In the genomic region with DNA sequence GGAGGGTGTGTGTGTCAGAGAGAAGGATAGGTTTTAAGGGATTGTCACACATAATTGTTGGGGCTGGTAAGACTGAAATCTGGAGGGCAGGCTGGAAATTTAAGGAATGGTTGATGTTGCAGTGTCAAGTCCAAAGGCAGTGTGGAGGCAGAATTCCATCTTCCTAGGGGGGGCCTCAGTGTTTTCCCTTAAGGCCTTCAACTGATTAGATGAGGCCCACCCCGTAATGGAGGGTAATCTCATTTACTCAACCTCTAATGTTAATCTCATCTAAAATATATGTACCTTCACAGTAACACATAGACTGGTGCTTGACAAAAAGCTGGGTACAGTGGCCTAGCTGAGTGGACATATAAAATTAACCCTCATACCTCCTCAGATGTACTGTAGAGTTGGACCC, we compare ENCODE assay signal across 1 cellular context.
TF ChIP-seq lines count a peak whose summit lies in the region.

No MANE protein-coding gene starts in this region.

TF ChIP-seq in H1, 55 proteins besides CTCF, POLR2A, EP300 and RAD21:
- TF ChIP-seq JUND (IDR thresholded peaks at IDR 0.05; ENCODE audit: low read length) = no peak
- TF ChIP-seq BCL11A (IDR thresholded peaks at IDR 0.05; ENCODE audit: low read depth in 2 of 2, low read length in 2 of 2) = no peak
- no peak for TF ChIP-seq PHF8 (conservative IDR thresholded peaks at IDR 0.05; ENCODE audit: low read depth, low read length)
- no peak for TF ChIP-seq FOSL1 (IDR thresholded peaks at IDR 0.05; ENCODE audit: insufficient read depth, low read depth, low read length)
- TF ChIP-seq, protein P1, sequence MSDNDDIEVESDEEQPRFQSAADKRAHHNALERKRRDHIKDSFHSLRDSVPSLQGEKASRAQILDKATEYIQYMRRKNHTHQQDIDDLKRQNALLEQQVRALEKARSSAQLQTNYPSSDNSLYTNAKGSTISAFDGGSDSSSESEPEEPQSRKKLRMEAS (IDR thresholded peaks at IDR 0.05) = no peak
- no peak for TF ChIP-seq EZH2 (IDR thresholded peaks at IDR 0.05; ENCODE audit: low read depth, low read length, severe bottlenecking)
- TF ChIP-seq YY1 (IDR thresholded peaks at IDR 0.05; ENCODE audit: low read depth, low read length) = no peak
- TF ChIP-seq POLR2AphosphoS5 (IDR thresholded peaks at IDR 0.05; ENCODE audit: low read depth, low read length) = no peak
- TF ChIP-seq, protein P2, sequence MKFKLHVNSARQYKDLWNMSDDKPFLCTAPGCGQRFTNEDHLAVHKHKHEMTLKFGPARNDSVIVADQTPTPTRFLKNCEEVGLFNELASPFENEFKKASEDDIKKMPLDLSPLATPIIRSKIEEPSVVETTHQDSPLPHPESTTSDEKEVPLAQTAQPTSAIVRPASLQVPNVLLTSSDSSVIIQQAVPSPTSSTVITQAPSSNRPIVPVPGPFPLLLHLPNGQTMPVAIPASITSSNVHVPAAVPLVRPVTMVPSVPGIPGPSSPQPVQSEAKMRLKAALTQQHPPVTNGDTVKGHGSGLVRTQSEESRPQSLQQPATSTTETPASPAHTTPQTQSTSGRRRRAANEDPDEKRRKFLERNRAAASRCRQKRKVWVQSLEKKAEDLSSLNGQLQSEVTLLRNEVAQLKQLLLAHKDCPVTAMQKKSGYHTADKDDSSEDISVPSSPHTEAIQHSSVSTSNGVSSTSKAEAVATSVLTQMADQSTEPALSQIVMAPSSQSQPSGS (IDR thresholded peaks at IDR 0.05; ENCODE audit: low read length) = no peak
